1 cellular context compared by ENCODE assay signal in genomic region chr1:209672705-209673630, GRCh38.
TF ChIP-seq lines count a peak whose summit lies in the region.

No MANE protein-coding gene starts in this region.

TF ChIP-seq in K562, 482 proteins besides CTCF, POLR2A, EP300 and RAD21 (continues in another document):
- TF ChIP-seq DMBX1 (CRISPR knock-in tag; IDR thresholded peaks at IDR 0.05; ENCODE audit: borderline replicate concordance) (peak; percentile 17; the same call in 1 of the 2 replicates), ZNF444 (CRISPR knock-in tag; IDR thresholded peaks at IDR 0.05) (no peak), TFAP4 (CRISPR knock-in tag; IDR thresholded peaks at IDR 0.05; ENCODE audit: borderline replicate concordance) (no peak), YY1 (IDR thresholded peaks at IDR 0.05; ENCODE audit: borderline replicate concordance in 1 of 3, control insufficient read depth in 1 of 3, extremely low read depth in 1 of 3, insufficient read depth in 3 of 3, insufficient read length in 1 of 3, insufficient replicate concordance in 2 of 3, low read depth in 1 of 3, low read length in 2 of 3) (no peak), SMAD2 (IDR thresholded peaks at IDR 0.05; ENCODE audit: low read depth, low read length) (no peak), KAT2B (IDR thresholded peaks at IDR 0.05; ENCODE audit: low read depth, low read length) (no peak), RFX7 (CRISPR knock-in tag; IDR thresholded peaks at IDR 0.05) (no peak), ZNF431 (CRISPR knock-in tag; IDR thresholded peaks at IDR 0.05) (no peak), FOXJ3 (CRISPR knock-in tag; IDR thresholded peaks at IDR 0.05) (no peak), TCF15 (CRISPR knock-in tag; IDR thresholded peaks at IDR 0.05) (no peak), TFE3 (CRISPR knock-in tag; IDR thresholded peaks at IDR 0.05) (peak; percentile 98), KDM1A (IDR thresholded peaks at IDR 0.05) (no peak), CGGBP1 (CRISPR knock-in tag; IDR thresholded peaks at IDR 0.05) (no peak), POLR2AphosphoS5 (IDR thresholded peaks at IDR 0.05; ENCODE audit: control insufficient read depth, insufficient read depth, low read depth, low read length) (no peak), CCNT2 (IDR thresholded peaks at IDR 0.05; ENCODE audit: borderline replicate concordance, extremely low read depth, insufficient read length, low read depth, low read length) (no peak), TCF7 (IDR thresholded peaks at IDR 0.05; ENCODE audit: borderline replicate concordance) (no peak), ZNF41 (CRISPR knock-in tag; conservative IDR thresholded peaks at IDR 0.05) (no peak), MAX (CRISPR knock-in tag; IDR thresholded peaks at IDR 0.05) (no peak), YBX1 (IDR thresholded peaks at IDR 0.05) (no peak), ZNF449 (CRISPR knock-in tag; IDR thresholded peaks at IDR 0.05) (no peak), MNT (conservative IDR thresholded peaks at IDR 0.05) (no peak), ASH1L (IDR thresholded peaks at IDR 0.05; ENCODE audit: borderline replicate concordance, low read depth, partially characterized antibody) (no peak), MGA (IDR thresholded peaks at IDR 0.05) (peak; percentile 82), GABPA (tag; conservative IDR thresholded peaks at IDR 0.05; ENCODE audit: low read depth) (peak; percentile 45), ZNF830 (CRISPR knock-in tag; IDR thresholded peaks at IDR 0.05) (no peak), MBD2 (IDR thresholded peaks at IDR 0.05; ENCODE audit: borderline replicate concordance, low read depth) (no peak), HDAC3 (IDR thresholded peaks at IDR 0.05; ENCODE audit: borderline replicate concordance, partially characterized antibody) (no peak), ZNF655 (CRISPR knock-in tag; IDR thresholded peaks at IDR 0.05) (no peak), HNRNPH1 (optimal IDR thresholded peaks at IDR 0.05; ENCODE audit: low read depth, low read length) (no peak), CBFA2T2 (conservative IDR thresholded peaks at IDR 0.05) (peak; percentile 54), EWSR1 (IDR thresholded peaks at IDR 0.05; ENCODE audit: borderline replicate concordance, low read depth, partially characterized antibody) (no peak), ZKSCAN3 (CRISPR knock-in tag; IDR thresholded peaks at IDR 0.05) (no peak), HOMEZ (CRISPR knock-in tag; IDR thresholded peaks at IDR 0.05) (no peak), RB1 (IDR thresholded peaks at IDR 0.05; ENCODE audit: low read depth) (no peak), PCBP2 (IDR thresholded peaks at IDR 0.05; ENCODE audit: low read depth, low read length, poor library complexity, severe bottlenecking) (no peak), SRSF1 (IDR thresholded peaks at IDR 0.05; ENCODE audit: low read depth, low read length) (no peak), USF1 (CRISPR knock-in tag; IDR thresholded peaks at IDR 0.05) (peak; percentile 82), SPI1 (IDR thresholded peaks at IDR 0.05; ENCODE audit: borderline replicate concordance, low read depth, low read length) (peak; percentile 94; the same call in 1 of the 2 replicates), CREB1 (IDR thresholded peaks at IDR 0.05) (no peak), CREB1 (CRISPR knock-in tag; IDR thresholded peaks at IDR 0.05) (no peak)
